ENCODE assay signal across 16 cellular contexts in the genomic region with DNA sequence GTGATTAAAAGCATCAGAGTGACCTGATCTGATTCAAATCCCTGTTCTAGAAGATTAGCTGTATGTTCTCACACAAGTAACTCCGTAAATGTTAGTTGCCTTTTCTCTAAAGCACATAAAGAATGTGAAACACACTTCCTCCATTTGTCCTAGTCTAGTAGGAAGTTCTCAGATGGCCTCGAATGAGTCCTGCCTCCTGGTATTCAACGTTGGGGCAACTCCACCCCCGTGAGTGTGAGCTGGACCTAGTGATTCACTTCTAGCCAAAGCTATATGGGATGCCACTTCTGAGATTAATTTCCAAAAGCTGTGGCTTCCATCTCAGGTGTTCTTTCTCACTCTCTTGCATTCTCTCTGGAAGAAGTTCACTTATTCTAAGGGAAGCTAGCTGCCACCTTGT.
DNase-seq lines count a peak whose midpoint lies in the region; ATAC-seq lines count a peak whose summit lies in the region.
"Had no signal": no experiment of that assay in that cellular context is flagged by ENCODE, and none has a peak within 500 bp of the region (broad histone marks: within the 10 kb centered on the region; RNA-seq: fewer than 3 reads in every experiment).

No MANE protein-coding gene starts in this region.

- peak overlapping the region; percentile 52; the same call in 1 of the 2 replicates for H2AFZ ChIP-seq in GM23248

- H3K9ac ChIP-seq in GM23248 = no peak overlapping the region

- H3K9me3 ChIP-seq in GM23248 (ENCODE audit: low read depth) = no peaks in the 10 kb centered on the region
- H3K9me3 ChIP-seq: heart right ventricle had no signal

- H3F3A ChIP-seq in GM23248 (ENCODE audit: insufficient read depth) = no peaks in the 10 kb centered on the region

- WGBS in GM23248 (ENCODE audit: low coverage in 1 of 2, low lambda C conversion rate in 2 of 2, missing lambda C conversion rate in 2 of 2), 2 experiments = 23 to 26% methylated on average over 4 of the region's 4 CpGs

- no peak overlapping the region for H3K4me3 ChIP-seq in GM23248
- no peak overlapping the region for H3K4me3 ChIP-seq in skeletal muscle cell (ENCODE audit: low read depth, low read length)
- H3K4me3 ChIP-seq: heart right ventricle had no signal

- no peaks in the 10 kb centered on the region for H4K20me1 ChIP-seq in GM23248 (ENCODE audit: insufficient read depth)

- DNase-seq in GM23248 (peak; percentile 56), M059J (ENCODE audit: low read depth) (peak; percentile 18), epithelial cell of prostate (ENCODE audit: low read depth, low spot score) (peak; percentile 22), skeletal muscle cell (ENCODE audit: low read depth) (peak; percentile 9)
- no peak for DNase-seq in activated CD4-positive, alpha-beta T cell treated with anti-CD3 and anti-CD28 coated beads for 4 hours
- DNase-seq: activated CD8-positive, alpha-beta memory T cell treated with anti-CD3 and anti-CD28 coated beads, Interleukin-2, amount 50 U/mL, for 48 hours; heart right ventricle; left colon; NCI-H2081 treated with DMSO at 0.1 percent for 48 hours; Right ventricle myocardium superior; stimulated activated CD4-positive, alpha-beta T cell treated with anti-CD3 and anti-CD28 coated beads, Interleukin-4, amount 100 ng/mL, for 4 hours; stimulated activated naive CD8-positive, alpha-beta T cell treated with anti-CD3 and anti-CD28 coated beads, Interleukin-15, Interleukin-2, amounts not matched to agents 100 U/mL and 50 U/mL, for 24 hours; T-helper 9 cell had no signal

- H3K4me1 ChIP-seq in GM23248 (ENCODE audit: insufficient read depth) = no peaks in the 10 kb centered on the region
- H3K4me1 ChIP-seq: heart right ventricle had no signal

- H3K27me3 ChIP-seq in GM23248 (replicated peaks; ENCODE audit: insufficient read depth) = no peaks in the 10 kb centered on the region
- H3K27me3 ChIP-seq: heart right ventricle had no signal

- no peak overlapping the region for H3K4me2 ChIP-seq in GM23248 (ENCODE audit: unreplicated experiment)

- H3K79me2 ChIP-seq in GM23248 (ENCODE audit: insufficient read depth) = no peaks in the 10 kb centered on the region

- H3K36me3 ChIP-seq in GM23248 (ENCODE audit: low read depth) = no peaks in the 10 kb centered on the region
- H3K36me3 ChIP-seq: heart right ventricle had no signal

- no peaks in the 10 kb centered on the region for H3K9me2 ChIP-seq in GM23248 (ENCODE audit: insufficient read depth)

- ATAC-seq in HG03196 (IDR thresholded peaks at IDR 0.05; ENCODE audit: unreplicated experiment) = no peak
- no peak for ATAC-seq in GM19023 (IDR thresholded peaks at IDR 0.05; ENCODE audit: unreplicated experiment)
- ATAC-seq: activated T-helper 17 cell treated with anti-CD3 and anti-CD28 coated beads, Interleukin-2, amount 50 U/mL, for 72 hours; heart right ventricle; left colon; stimulated activated naive CD8-positive, alpha-beta T cell treated with anti-CD3 and anti-CD28 coated beads, Interleukin-15, Interleukin-2, amounts not matched to agents 100 U/mL and 50 U/mL, for 24 hours had no signal

- H3K27ac ChIP-seq in GM23248 (no peak overlapping the region), epithelial cell of prostate (peak overlapping the region; percentile 57)
- H3K27ac ChIP-seq: heart right ventricle had no signal

- in situ Hi-C loops in GM23248 (cut with MboI) = no loop called here

Comparison
In these comparisons a context has a peak if more than half of its experiments do, and no peak if none do; other contexts are left out.
1. DNase-seq: peak in GM23248 (single experiment), M059J (single experiment), epithelial cell of prostate (single experiment) and skeletal muscle cell (single experiment); none in activated CD4-positive, alpha-beta T cell treated with anti-CD3 and anti-CD28 coated beads for 4 hours (0 of 2).